Comparison of ENCODE assay signal across 1 cellular context in genomic region chr1:1435094-1435903, GRCh38.
TF ChIP-seq lines count a peak whose summit lies in the region.

Gene VWA1 (plus strand): TSS chr1:1435690. CDS start chr1:1435749, 59 bp downstream.

TF ChIP-seq in HepG2, 621 proteins besides CTCF, POLR2A, EP300 and RAD21 (continued from another document and continues in another):
- TF ChIP-seq ZXDC (CRISPR knock-in tag; IDR thresholded peaks at IDR 0.05) (no peak; the same call in 1 of the 2 replicates), ZNF264 (CRISPR knock-in tag; IDR thresholded peaks at IDR 0.05) (no peak), CHCHD3 (CRISPR knock-in tag; IDR thresholded peaks at IDR 0.05) (no peak), FOXA3 (CRISPR knock-in tag; IDR thresholded peaks at IDR 0.05) (no peak; the same call in 1 of the 2 replicates), FOXK1 (CRISPR knock-in tag; IDR thresholded peaks at IDR 0.05; ENCODE audit: borderline replicate concordance, low read depth) (no peak), ZNF543 (CRISPR knock-in tag; IDR thresholded peaks at IDR 0.05) (0 out of 2 replicates have a peak, but pooled peaks have one; percentile 43), PAX8 (CRISPR knock-in tag; IDR thresholded peaks at IDR 0.05; ENCODE audit: borderline replicate concordance) (no peak), SRY (CRISPR knock-in tag; IDR thresholded peaks at IDR 0.05) (no peak), ZNF280B (CRISPR knock-in tag; IDR thresholded peaks at IDR 0.05; ENCODE audit: borderline replicate concordance) (no peak), ELF4 (CRISPR knock-in tag; IDR thresholded peaks at IDR 0.05; ENCODE audit: borderline replicate concordance) (no peak), FIP1L1 (IDR thresholded peaks at IDR 0.05; ENCODE audit: borderline replicate concordance, insufficient read depth, low read depth, low read length) (no peak), KDM4B (CRISPR knock-in tag; IDR thresholded peaks at IDR 0.05) (peak; percentile 36; the same call in 1 of the 2 replicates), ZNF589 (CRISPR knock-in tag; conservative IDR thresholded peaks at IDR 0.05) (no peak), HIVEP1 (CRISPR knock-in tag; IDR thresholded peaks at IDR 0.05) (no peak), HNRNPK (IDR thresholded peaks at IDR 0.05; ENCODE audit: low read depth, low read length, poor library complexity, severe bottlenecking) (no peak), CEBPZ (IDR thresholded peaks at IDR 0.05; ENCODE audit: low read length) (no peak), ZNF232 (CRISPR knock-in tag; IDR thresholded peaks at IDR 0.05; ENCODE audit: borderline replicate concordance) (no peak), E2F2 (CRISPR knock-in tag; IDR thresholded peaks at IDR 0.05; ENCODE audit: borderline replicate concordance) (no peak; the same call in 1 of the 2 replicates), ZNF713 (CRISPR knock-in tag; IDR thresholded peaks at IDR 0.05) (peak; percentile 37), ZSCAN20 (CRISPR knock-in tag; IDR thresholded peaks at IDR 0.05; ENCODE audit: borderline replicate concordance) (no peak), RNF219 (CRISPR knock-in tag; IDR thresholded peaks at IDR 0.05) (no peak), ZSCAN31 (CRISPR knock-in tag; IDR thresholded peaks at IDR 0.05; ENCODE audit: low read depth) (no peak; the same call in 1 of the 2 replicates), ZNF740 (CRISPR knock-in tag; IDR thresholded peaks at IDR 0.05) (no peak), STAT6 (CRISPR knock-in tag; IDR thresholded peaks at IDR 0.05; ENCODE audit: borderline replicate concordance) (no peak), AHR (CRISPR knock-in tag; IDR thresholded peaks at IDR 0.05) (no peak), ATF6 (CRISPR knock-in tag; conservative IDR thresholded peaks at IDR 0.05) (no peak), AGO1 (IDR thresholded peaks at IDR 0.05; ENCODE audit: low read depth, low read length, poor library complexity, severe bottlenecking) (no peak), NFE2 (CRISPR knock-in tag; IDR thresholded peaks at IDR 0.05) (no peak), PLRG1 (conservative IDR thresholded peaks at IDR 0.05) (no peak), ZNF281 (CRISPR knock-in tag; IDR thresholded peaks at IDR 0.05; ENCODE audit: borderline replicate concordance) (no peak), PHF5A (CRISPR knock-in tag; IDR thresholded peaks at IDR 0.05; ENCODE audit: low read depth, unreplicated experiment) (no peak), FOXJ3 (CRISPR knock-in tag; IDR thresholded peaks at IDR 0.05; ENCODE audit: borderline replicate concordance) (no peak)
